Comparison of ENCODE assay signal across 15 cellular contexts in genomic region chr15:101108791-101109190, GRCh38.
DNase-seq lines count a peak whose midpoint lies in the region; ATAC-seq and TF ChIP-seq lines count a peak whose summit lies in the region.
"Had no signal": no experiment of that assay in that cellular context is flagged by ENCODE, and none has a peak within 500 bp of the region (broad histone marks: within the 10 kb centered on the region; RNA-seq: fewer than 3 reads in every experiment).

No MANE protein-coding gene starts in this region.

- H3K9ac ChIP-seq in mesendoderm (ENCODE audit: low read length) (no peak overlapping the region), smooth muscle cell (ENCODE audit: low read depth) (no peak overlapping the region)
- H3K9ac ChIP-seq: BLaER1 had no signal

- no peak overlapping the region for H2BK120ac ChIP-seq in mesendoderm (ENCODE audit: low read depth, low read length)

- no peaks in the 10 kb centered on the region for H3K36me3 ChIP-seq in mesendoderm (ENCODE audit: control insufficient read depth, insufficient read depth, low read length)
- no peaks in the 10 kb centered on the region for H3K36me3 ChIP-seq in smooth muscle cell (ENCODE audit: low read depth)
- H3K36me3 ChIP-seq: BLaER1 had no signal

- H3K79me1 ChIP-seq in mesendoderm (ENCODE audit: low read length): no peaks in the 10 kb centered on the region

- no peak overlapping the region for H3K4me3 Mint-ChIP-seq in natural killer cell treated with Interleukin-12 subunit alpha and Interleukin-12 subunit beta and Interleukin-15 and Interleukin-18, amount 100 ng/mL, for 72 hours
- H3K4me3 Mint-ChIP-seq in natural killer cell: no peak overlapping the region
- H3K4me3 Mint-ChIP-seq in activated CD4-positive, alpha-beta T cell treated with anti-CD3 and anti-CD28 coated beads, Interleukin-2, amount 10 ng/mL, durations not matched to agents 24 days and 14 days: no peak overlapping the region
- H3K4me3 Mint-ChIP-seq: CD8-positive, alpha-beta T cell; H9 had no signal

- no peak overlapping the region for H4K5ac ChIP-seq in mesendoderm (ENCODE audit: low read length)

- H2BK15ac ChIP-seq in mesendoderm (replicated peaks; ENCODE audit: low read depth): no peak overlapping the region

- H3F3A ChIP-seq in smooth muscle cell (ENCODE audit: low read depth): peaks cover 33% of the 10 kb centered on the region

- TF ChIP-seq CTCF in natural killer cell (IDR thresholded peaks at IDR 0.05): no peak
- no peak for TF ChIP-seq CTCF in smooth muscle cell (IDR thresholded peaks at IDR 0.05; ENCODE audit: borderline replicate concordance, insufficient read depth, poor library complexity, severe bottlenecking)

- ATAC-seq in natural killer cell treated with Interleukin-12 subunit alpha and Interleukin-12 subunit beta and Interleukin-15 and Interleukin-18, amount 100 ng/mL, for 72 hours: no peak
- no peak for ATAC-seq in natural killer cell
- ATAC-seq: CD8-positive, alpha-beta T cell had no signal

- DNase-seq in natural killer cell treated with Interleukin-12 subunit alpha and Interleukin-12 subunit beta and Interleukin-15 and Interleukin-18, amount 100 ng/mL, for 72 hours (ENCODE audit: low spot score): peak; percentile 28
- DNase-seq in natural killer cell: no peak
- no peak for DNase-seq in mesendoderm
- no peak for DNase-seq in smooth muscle cell (lab: John Stamatoyannopoulos, UW; ENCODE audit: unreplicated experiment)
- DNase-seq in activated CD4-positive, alpha-beta T cell treated with anti-CD3 and anti-CD28 coated beads, Interleukin-2, amount 10 ng/mL, durations not matched to agents 24 days and 14 days: no peak
- DNase-seq in stimulated activated CD4-positive, alpha-beta T cell treated with anti-CD3 and anti-CD28 coated beads, Interleukin-12 subunit alpha, Interleukin-12 subunit beta, amount 100 ng/mL, for 4 hours: no peak
- DNase-seq in stimulated activated CD4-positive, alpha-beta T cell treated with anti-CD3 and anti-CD28 coated beads, Interleukin-15, amount 100 ng/mL, for 24 hours: no peak
- DNase-seq: 8988T; Calu3; CD8-positive, alpha-beta T cell; DMS79 treated with DMSO at 0.1 percent for 48 hours; GF-D8; GOT3; H9 had no signal

- H2BK5ac ChIP-seq in mesendoderm (ENCODE audit: low read length): no peak overlapping the region

- WGBS in mesendoderm (ENCODE audit: extremely low coverage, insufficient coverage, low lambda C conversion rate): no CpG with 5 or more reads among the region's 7 CpGs
- 82% methylated on average over 7 of the region's 7 CpGs for WGBS in smooth muscle cell (ENCODE audit: low lambda C conversion rate)

- H3K9me3 ChIP-seq in smooth muscle cell (replicated peaks; ENCODE audit: low read depth): no peaks in the 10 kb centered on the region
- H3K9me3 ChIP-seq: BLaER1 had no signal

- H3K56ac ChIP-seq in mesendoderm (ENCODE audit: low read length): no peak overlapping the region

- H2AK5ac ChIP-seq in mesendoderm (ENCODE audit: low read length): no peak overlapping the region

- intact Hi-C loops in natural killer cell (cut with micrococcal nuclease): no loop called here
- intact Hi-C loops in activated CD4-positive, alpha-beta T cell treated with anti-CD3 and anti-CD28 coated beads, Interleukin-2, amount 10 ng/mL, durations not matched to agents 24 days and 14 days (cut with micrococcal nuclease): no loop called here

- no peaks in the 10 kb centered on the region for H3K27me3 Mint-ChIP-seq in natural killer cell treated with Interleukin-12 subunit alpha and Interleukin-12 subunit beta and Interleukin-15 and Interleukin-18, amount 100 ng/mL, for 72 hours
- H3K27me3 Mint-ChIP-seq in natural killer cell (ENCODE audit: low read depth in 2 of 2): peaks cover 0 to 3% of the 10 kb centered on the region in 2 donors
- H3K27me3 Mint-ChIP-seq in activated CD4-positive, alpha-beta T cell treated with anti-CD3 and anti-CD28 coated beads, Interleukin-2, amount 10 ng/mL, durations not matched to agents 24 days and 14 days: no peaks in the 10 kb centered on the region

- no peaks in the 10 kb centered on the region for H3K27me3 ChIP-seq in mesendoderm (ENCODE audit: insufficient read depth, low read length, poor library complexity)
- H3K27me3 ChIP-seq in smooth muscle cell (ENCODE audit: low read depth): no peaks in the 10 kb centered on the region
- H3K27me3 ChIP-seq: BLaER1 had no signal

- H3K4me3 ChIP-seq in mesendoderm (ENCODE audit: low read length) (no peak overlapping the region), smooth muscle cell (no peak overlapping the region)
- H3K4me3 ChIP-seq: BLaER1 had no signal

- peak overlapping the region in 1 of 2 donors; percentile 39 for H3K27ac Mint-ChIP-seq in natural killer cell treated with Interleukin-12 subunit alpha and Interleukin-12 subunit beta and Interleukin-15 and Interleukin-18, amount 100 ng/mL, for 72 hours
- no peak overlapping the region for H3K27ac Mint-ChIP-seq in natural killer cell
- no peak overlapping the region for H3K27ac Mint-ChIP-seq in activated CD4-positive, alpha-beta T cell treated with anti-CD3 and anti-CD28 coated beads, Interleukin-2, amount 10 ng/mL, durations not matched to agents 24 days and 14 days
- H3K27ac Mint-ChIP-seq: CD8-positive, alpha-beta T cell; H9 had no signal

- no peak overlapping the region for H3K4me2 ChIP-seq in mesendoderm (ENCODE audit: low read length)
- peak overlapping the region; percentile 17 for H3K4me2 ChIP-seq in smooth muscle cell
- H3K4me2 ChIP-seq: BLaER1 had no signal

- no peaks in the 10 kb centered on the region for H4K20me1 ChIP-seq in smooth muscle cell (ENCODE audit: low read depth)
- H4K20me1 ChIP-seq: BLaER1 had no signal

- no peaks in the 10 kb centered on the region for H3K36me3 Mint-ChIP-seq in natural killer cell treated with Interleukin-12 subunit alpha and Interleukin-12 subunit beta and Interleukin-15 and Interleukin-18, amount 100 ng/mL, for 72 hours
- no peaks in the 10 kb centered on the region for H3K36me3 Mint-ChIP-seq in natural killer cell
- no peaks in the 10 kb centered on the region for H3K36me3 Mint-ChIP-seq in activated CD4-positive, alpha-beta T cell treated with anti-CD3 and anti-CD28 coated beads, Interleukin-2, amount 10 ng/mL, durations not matched to agents 24 days and 14 days (ENCODE audit: low read depth)
- H3K36me3 Mint-ChIP-seq: CD8-positive, alpha-beta T cell had no signal

- no peak overlapping the region for H3K23ac ChIP-seq in mesendoderm (ENCODE audit: low read length)

- H3K27ac ChIP-seq in mesendoderm (ENCODE audit: low read depth, low read length): peak overlapping the region; percentile 3
- H3K27ac ChIP-seq in smooth muscle cell (ENCODE audit: low read depth): peak overlapping the region; percentile 65
- H3K27ac ChIP-seq: BLaER1 had no signal

- no peak overlapping the region for H2AFZ ChIP-seq in smooth muscle cell (ENCODE audit: low read depth)

- no peak overlapping the region for H3K18ac ChIP-seq in mesendoderm (ENCODE audit: low read length)

- no peak overlapping the region for H4K8ac ChIP-seq in mesendoderm (ENCODE audit: low read depth, low read length)

- H3K79me2 ChIP-seq in mesendoderm (ENCODE audit: control insufficient read depth, insufficient read depth, low read length) (no peaks in the 10 kb centered on the region), smooth muscle cell (ENCODE audit: low read depth) (no peaks in the 10 kb centered on the region)

- no peaks in the 10 kb centered on the region for H3K4me1 ChIP-seq in mesendoderm (ENCODE audit: control insufficient read depth, low read depth, low read length)
- peaks cover 16% of the 10 kb centered on the region for H3K4me1 ChIP-seq in smooth muscle cell (ENCODE audit: low read depth)

- no peaks in the 10 kb centered on the region for H3K9me3 Mint-ChIP-seq in natural killer cell treated with Interleukin-12 subunit alpha and Interleukin-12 subunit beta and Interleukin-15 and Interleukin-18, amount 100 ng/mL, for 72 hours
- no peaks in the 10 kb centered on the region for H3K9me3 Mint-ChIP-seq in natural killer cell
- no peaks in the 10 kb centered on the region for H3K9me3 Mint-ChIP-seq in activated CD4-positive, alpha-beta T cell treated with anti-CD3 and anti-CD28 coated beads, Interleukin-2, amount 10 ng/mL, durations not matched to agents 24 days and 14 days
- H3K9me3 Mint-ChIP-seq: CD8-positive, alpha-beta T cell had no signal

- H3K4me1 Mint-ChIP-seq in natural killer cell treated with Interleukin-12 subunit alpha and Interleukin-12 subunit beta and Interleukin-15 and Interleukin-18, amount 100 ng/mL, for 72 hours (ENCODE audit: low read depth in 2 of 2): peaks cover 4 to 7% of the 10 kb centered on the region in 2 donors
- no peaks in the 10 kb centered on the region for H3K4me1 Mint-ChIP-seq in natural killer cell
- H3K4me1 Mint-ChIP-seq in activated CD4-positive, alpha-beta T cell treated with anti-CD3 and anti-CD28 coated beads, Interleukin-2, amount 10 ng/mL, durations not matched to agents 24 days and 14 days: peaks cover 2% of the 10 kb centered on the region

- H3K4ac ChIP-seq in mesendoderm (ENCODE audit: low read depth, low read length): no peak overlapping the region
